In genomic region chr6:113876654-113877053, GRCh38 we compare ENCODE assay signal across 28 cellular contexts. TPM values are rescaled to one million over a fixed set of nuclear protein-coding genes. Genes with fewer than 3 reads are reported as not detected.
DNase-seq lines count a peak whose midpoint lies in the region; ATAC-seq, FAIRE-seq and TF ChIP-seq lines count a peak whose summit lies in the region.
"Had no signal": no experiment of that assay in that cellular context is flagged by ENCODE, and none has a peak within 500 bp of the region (broad histone marks: within the 10 kb centered on the region; RNA-seq: fewer than 3 reads in every experiment).

No MANE protein-coding gene starts in this region.

- TF ChIP-seq CTCF in 22Rv1 (IDR thresholded peaks at IDR 0.05): peak; percentile 30; the same call in 1 of the 2 replicates
- peak; percentile 8 for TF ChIP-seq CTCF in astrocyte of the cerebellum (IDR thresholded peaks at IDR 0.05; ENCODE audit: low read depth, low read length, missing control alignments)
- peak; percentile 17 for TF ChIP-seq CTCF in fibroblast of villous mesenchyme (IDR thresholded peaks at IDR 0.05; ENCODE audit: insufficient read depth, low read depth, low read length)

- FAIRE-seq in HTR-8/SVneo (lab: Jason Lieb, UNC): peak; percentile 46
- FAIRE-seq: astrocyte, GM18507 had no signal

- DNase-seq in HTR-8/SVneo (ENCODE audit: insufficient read length, low spot score) (no peak), astrocyte of the cerebellum (ENCODE audit: low read depth) (no peak), fibroblast of villous mesenchyme (ENCODE audit: low read depth) (no peak), NCI-H2081 (lab: John Stamatoyannopoulos, UW) (no peak)
- DNase-seq: activated CD4-positive, alpha-beta T cell treated with anti-CD3 and anti-CD28 coated beads for 36 hours; activated CD8-positive, alpha-beta T cell treated with anti-CD3 and anti-CD28 coated beads, Interleukin-2, amount 10 ng/mL, durations not matched to agents 7 days and 5 days; activated gamma-delta T cell; activated naive CD8-positive, alpha-beta T cell treated with anti-CD3 and anti-CD28 coated beads, Interleukin-2, amount 10 ng/mL, durations not matched to agents 7 days and 5 days; DMS79; KBM-7; kidney glomerular epithelial cell; lower lobe of right lung; MM.1S; NCI-H1417; NCI-H2029 treated with DMSO at 0.1 percent for 48 hours; NCI-H345; RPMI8226; stimulated activated CD4-positive, alpha-beta T cell treated with anti-CD3 and anti-CD28 coated beads, Interleukin-4, amount 100 ng/mL, for 24 hours; substantia nigra; upper lobe of left lung had no signal

- ATAC-seq in HG02610 (IDR thresholded peaks at IDR 0.05; ENCODE audit: unreplicated experiment) (no peak), HG03354 (IDR thresholded peaks at IDR 0.05; ENCODE audit: poor library complexity, severe bottlenecking, unreplicated experiment) (no peak), GM19351 (IDR thresholded peaks at IDR 0.05; ENCODE audit: unreplicated experiment) (no peak)
- ATAC-seq: activated CD4-positive, alpha-beta T cell treated with anti-CD3 and anti-CD28 coated beads for 36 hours; activated CD8-positive, alpha-beta T cell treated with anti-CD3 and anti-CD28 coated beads, Interleukin-2, amount 10 ng/mL, durations not matched to agents 7 days and 5 days; lower lobe of right lung; sciatic nerve; stimulated activated effector memory CD8-positive, alpha-beta T cell treated with anti-CD3 and anti-CD28 coated beads, Interleukin-12 subunit alpha, Interleukin-12 subunit beta, amount 100 ng/mL, for 72 hours had no signal

- in situ Hi-C loops in astrocyte of the cerebellum (cut with HindIII; ENCODE audit: low sequenced_read_pairs): loop anchor here (25.0 kb wide), 1 partner anchor 1089 kb away; no protein-coding TSS in a partner anchor

- H3K4me3 ChIP-seq in astrocyte of the cerebellum (ENCODE audit: low read depth, low read length) (no peak overlapping the region), fibroblast of villous mesenchyme (ENCODE audit: low read depth, low read length) (no peak overlapping the region)
- H3K4me3 ChIP-seq: lower lobe of right lung, upper lobe of left lung had no signal

- no peak overlapping the region for H3K27ac ChIP-seq in 22Rv1
- H3K27ac ChIP-seq: lower lobe of right lung, upper lobe of left lung had no signal

RNA-seq across cellular contexts. Expression of gene MARCKS, which starts 19.5 kb away (rescaled TPM):
- 263 TPM in 2 replicates for total RNA-seq in fibroblast of villous mesenchyme
